Comparison of ENCODE assay signal across 1 cellular context in the genomic region with DNA sequence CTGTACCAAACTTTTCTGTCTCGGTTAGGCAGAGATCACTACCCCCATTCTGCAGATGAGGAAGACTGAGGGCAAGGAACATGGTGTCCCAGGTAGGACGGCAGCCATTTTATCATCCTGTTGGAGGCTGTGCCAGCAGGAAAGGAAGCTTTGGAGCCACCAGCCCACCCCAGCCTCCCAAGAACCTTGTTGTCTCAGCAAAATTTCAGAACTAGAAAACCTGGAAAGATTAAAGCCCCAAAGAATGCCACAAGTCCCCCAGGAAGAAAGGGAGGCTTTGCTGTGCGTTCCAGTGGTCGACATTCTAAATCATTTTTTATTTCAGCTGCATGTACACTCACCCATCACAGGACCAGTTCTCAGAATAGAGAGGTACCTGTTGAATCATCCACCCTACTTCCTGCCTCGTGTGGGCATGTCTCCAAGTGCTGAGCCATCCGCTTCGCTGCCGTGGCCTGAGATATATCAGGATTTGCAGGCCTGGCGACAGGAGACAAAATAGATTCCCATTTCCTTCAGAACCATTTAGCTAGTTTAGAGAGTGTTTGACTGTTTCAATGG.
A peak's percentile ranks its signal among the peaks of the same experiment; 100 is the strongest.
TF ChIP-seq lines count a peak whose summit lies in the region.

No MANE protein-coding gene starts in this region.

TF ChIP-seq in K562, 482 proteins besides CTCF, POLR2A, EP300 and RAD21 (continued from another document):
- TF ChIP-seq, protein P1, sequence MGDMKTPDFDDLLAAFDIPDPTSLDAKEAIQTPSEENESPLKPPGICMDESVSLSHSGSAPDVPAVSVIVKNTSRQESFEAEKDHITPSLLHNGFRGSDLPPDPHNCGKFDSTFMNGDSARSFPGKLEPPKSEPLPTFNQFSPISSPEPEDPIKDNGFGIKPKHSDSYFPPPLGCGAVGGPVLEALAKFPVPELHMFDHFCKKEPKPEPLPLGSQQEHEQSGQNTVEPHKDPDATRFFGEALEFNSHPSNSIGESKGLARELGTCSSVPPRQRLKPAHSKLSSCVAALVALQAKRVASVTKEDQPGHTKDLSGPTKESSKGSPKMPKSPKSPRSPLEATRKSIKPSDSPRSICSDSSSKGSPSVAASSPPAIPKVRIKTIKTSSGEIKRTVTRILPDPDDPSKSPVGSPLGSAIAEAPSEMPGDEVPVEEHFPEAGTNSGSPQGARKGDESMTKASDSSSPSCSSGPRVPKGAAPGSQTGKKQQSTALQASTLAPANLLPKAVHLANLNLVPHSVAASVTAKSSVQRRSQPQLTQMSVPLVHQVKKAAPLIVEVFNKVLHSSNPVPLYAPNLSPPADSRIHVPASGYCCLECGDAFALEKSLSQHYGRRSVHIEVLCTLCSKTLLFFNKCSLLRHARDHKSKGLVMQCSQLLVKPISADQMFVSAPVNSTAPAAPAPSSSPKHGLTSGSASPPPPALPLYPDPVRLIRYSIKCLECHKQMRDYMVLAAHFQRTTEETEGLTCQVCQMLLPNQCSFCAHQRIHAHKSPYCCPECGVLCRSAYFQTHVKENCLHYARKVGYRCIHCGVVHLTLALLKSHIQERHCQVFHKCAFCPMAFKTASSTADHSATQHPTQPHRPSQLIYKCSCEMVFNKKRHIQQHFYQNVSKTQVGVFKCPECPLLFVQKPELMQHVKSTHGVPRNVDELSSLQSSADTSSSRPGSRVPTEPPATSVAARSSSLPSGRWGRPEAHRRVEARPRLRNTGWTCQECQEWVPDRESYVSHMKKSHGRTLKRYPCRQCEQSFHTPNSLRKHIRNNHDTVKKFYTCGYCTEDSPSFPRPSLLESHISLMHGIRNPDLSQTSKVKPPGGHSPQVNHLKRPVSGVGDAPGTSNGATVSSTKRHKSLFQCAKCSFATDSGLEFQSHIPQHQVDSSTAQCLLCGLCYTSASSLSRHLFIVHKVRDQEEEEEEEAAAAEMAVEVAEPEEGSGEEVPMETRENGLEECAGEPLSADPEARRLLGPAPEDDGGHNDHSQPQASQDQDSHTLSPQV (IDR thresholded peaks at IDR 0.05), result peak; percentile 26; the same call in 1 of the 2 replicates
- TF ChIP-seq SMARCE1 (IDR thresholded peaks at IDR 0.05) (peak; percentile 57; the same call in 1 of the 2 replicates), ZC3H4 (CRISPR knock-in tag; IDR thresholded peaks at IDR 0.05; ENCODE audit: borderline replicate concordance) (no peak), CBFA2T3 (IDR thresholded peaks at IDR 0.05) (peak; percentile 52), BCOR (IDR thresholded peaks at IDR 0.05) (peak; percentile 97), L3MBTL2 (IDR thresholded peaks at IDR 0.05) (peak; percentile 35; the same call in 1 of the 2 replicates), ARID1B (IDR thresholded peaks at IDR 0.05) (peak; percentile 63), RBM25 (IDR thresholded peaks at IDR 0.05; ENCODE audit: low read depth, low read length, severe bottlenecking) (peak; percentile 99), E2F3 (CRISPR knock-in tag; IDR thresholded peaks at IDR 0.05) (no peak), MECOM (CRISPR knock-in tag; IDR thresholded peaks at IDR 0.05) (no peak), NFE2 (IDR thresholded peaks at IDR 0.05; ENCODE audit: low read depth) (no peak), MEF2A (IDR thresholded peaks at IDR 0.05; ENCODE audit: control insufficient read depth, low read depth, low read length) (no peak), MAFG (tag; conservative IDR thresholded peaks at IDR 0.05) (no peak), FOSL1 (tag; conservative IDR thresholded peaks at IDR 0.05) (peak; percentile 80), ZNF695 (CRISPR knock-in tag; IDR thresholded peaks at IDR 0.05) (no peak), KDM1A (IDR thresholded peaks at IDR 0.05) (peak; percentile 72 to 86), YY1 (IDR thresholded peaks at IDR 0.05; ENCODE audit: borderline replicate concordance in 1 of 3, control insufficient read depth in 1 of 3, extremely low read depth in 1 of 3, insufficient read depth in 3 of 3, insufficient read length in 1 of 3, insufficient replicate concordance in 2 of 3, low read depth in 1 of 3, low read length in 2 of 3) (peak in 1 of 3 experiments; percentile 70), FOS (IDR thresholded peaks at IDR 0.05; ENCODE audit: extremely low read depth, insufficient read length) (no peak), CAMTA2 (CRISPR knock-in tag; conservative IDR thresholded peaks at IDR 0.05) (no peak), NFIC (IDR thresholded peaks at IDR 0.05) (peak; percentile 84), SMARCC2 (IDR thresholded peaks at IDR 0.05; ENCODE audit: low read depth) (no peak)
- TF ChIP-seq, protein P2, sequence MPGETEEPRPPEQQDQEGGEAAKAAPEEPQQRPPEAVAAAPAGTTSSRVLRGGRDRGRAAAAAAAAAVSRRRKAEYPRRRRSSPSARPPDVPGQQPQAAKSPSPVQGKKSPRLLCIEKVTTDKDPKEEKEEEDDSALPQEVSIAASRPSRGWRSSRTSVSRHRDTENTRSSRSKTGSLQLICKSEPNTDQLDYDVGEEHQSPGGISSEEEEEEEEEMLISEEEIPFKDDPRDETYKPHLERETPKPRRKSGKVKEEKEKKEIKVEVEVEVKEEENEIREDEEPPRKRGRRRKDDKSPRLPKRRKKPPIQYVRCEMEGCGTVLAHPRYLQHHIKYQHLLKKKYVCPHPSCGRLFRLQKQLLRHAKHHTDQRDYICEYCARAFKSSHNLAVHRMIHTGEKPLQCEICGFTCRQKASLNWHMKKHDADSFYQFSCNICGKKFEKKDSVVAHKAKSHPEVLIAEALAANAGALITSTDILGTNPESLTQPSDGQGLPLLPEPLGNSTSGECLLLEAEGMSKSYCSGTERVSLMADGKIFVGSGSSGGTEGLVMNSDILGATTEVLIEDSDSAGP (CRISPR knock-in tag; IDR thresholded peaks at IDR 0.05), result no peak
- TF ChIP-seq, protein P3, sequence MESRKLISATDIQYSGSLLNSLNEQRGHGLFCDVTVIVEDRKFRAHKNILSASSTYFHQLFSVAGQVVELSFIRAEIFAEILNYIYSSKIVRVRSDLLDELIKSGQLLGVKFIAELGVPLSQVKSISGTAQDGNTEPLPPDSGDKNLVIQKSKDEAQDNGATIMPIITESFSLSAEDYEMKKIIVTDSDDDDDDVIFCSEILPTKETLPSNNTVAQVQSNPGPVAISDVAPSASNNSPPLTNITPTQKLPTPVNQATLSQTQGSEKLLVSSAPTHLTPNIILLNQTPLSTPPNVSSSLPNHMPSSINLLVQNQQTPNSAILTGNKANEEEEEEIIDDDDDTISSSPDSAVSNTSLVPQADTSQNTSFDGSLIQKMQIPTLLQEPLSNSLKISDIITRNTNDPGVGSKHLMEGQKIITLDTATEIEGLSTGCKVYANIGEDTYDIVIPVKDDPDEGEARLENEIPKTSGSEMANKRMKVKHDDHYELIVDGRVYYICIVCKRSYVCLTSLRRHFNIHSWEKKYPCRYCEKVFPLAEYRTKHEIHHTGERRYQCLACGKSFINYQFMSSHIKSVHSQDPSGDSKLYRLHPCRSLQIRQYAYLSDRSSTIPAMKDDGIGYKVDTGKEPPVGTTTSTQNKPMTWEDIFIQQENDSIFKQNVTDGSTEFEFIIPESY (CRISPR knock-in tag; IDR thresholded peaks at IDR 0.05), result no peak
- TF ChIP-seq, protein P4, sequence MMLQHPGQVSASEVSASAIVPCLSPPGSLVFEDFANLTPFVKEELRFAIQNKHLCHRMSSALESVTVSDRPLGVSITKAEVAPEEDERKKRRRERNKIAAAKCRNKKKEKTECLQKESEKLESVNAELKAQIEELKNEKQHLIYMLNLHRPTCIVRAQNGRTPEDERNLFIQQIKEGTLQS (IDR thresholded peaks at IDR 0.05), result peak; percentile 65; the same call in 1 of the 2 replicates
- TF ChIP-seq, protein P4 (CRISPR knock-in tag; conservative IDR thresholded peaks at IDR 0.05), result no peak
- TF ChIP-seq, protein P5, sequence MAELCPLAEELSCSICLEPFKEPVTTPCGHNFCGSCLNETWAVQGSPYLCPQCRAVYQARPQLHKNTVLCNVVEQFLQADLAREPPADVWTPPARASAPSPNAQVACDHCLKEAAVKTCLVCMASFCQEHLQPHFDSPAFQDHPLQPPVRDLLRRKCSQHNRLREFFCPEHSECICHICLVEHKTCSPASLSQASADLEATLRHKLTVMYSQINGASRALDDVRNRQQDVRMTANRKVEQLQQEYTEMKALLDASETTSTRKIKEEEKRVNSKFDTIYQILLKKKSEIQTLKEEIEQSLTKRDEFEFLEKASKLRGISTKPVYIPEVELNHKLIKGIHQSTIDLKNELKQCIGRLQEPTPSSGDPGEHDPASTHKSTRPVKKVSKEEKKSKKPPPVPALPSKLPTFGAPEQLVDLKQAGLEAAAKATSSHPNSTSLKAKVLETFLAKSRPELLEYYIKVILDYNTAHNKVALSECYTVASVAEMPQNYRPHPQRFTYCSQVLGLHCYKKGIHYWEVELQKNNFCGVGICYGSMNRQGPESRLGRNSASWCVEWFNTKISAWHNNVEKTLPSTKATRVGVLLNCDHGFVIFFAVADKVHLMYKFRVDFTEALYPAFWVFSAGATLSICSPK (IDR thresholded peaks at IDR 0.05; ENCODE audit: borderline replicate concordance), result no peak
- TF ChIP-seq, protein P6, sequence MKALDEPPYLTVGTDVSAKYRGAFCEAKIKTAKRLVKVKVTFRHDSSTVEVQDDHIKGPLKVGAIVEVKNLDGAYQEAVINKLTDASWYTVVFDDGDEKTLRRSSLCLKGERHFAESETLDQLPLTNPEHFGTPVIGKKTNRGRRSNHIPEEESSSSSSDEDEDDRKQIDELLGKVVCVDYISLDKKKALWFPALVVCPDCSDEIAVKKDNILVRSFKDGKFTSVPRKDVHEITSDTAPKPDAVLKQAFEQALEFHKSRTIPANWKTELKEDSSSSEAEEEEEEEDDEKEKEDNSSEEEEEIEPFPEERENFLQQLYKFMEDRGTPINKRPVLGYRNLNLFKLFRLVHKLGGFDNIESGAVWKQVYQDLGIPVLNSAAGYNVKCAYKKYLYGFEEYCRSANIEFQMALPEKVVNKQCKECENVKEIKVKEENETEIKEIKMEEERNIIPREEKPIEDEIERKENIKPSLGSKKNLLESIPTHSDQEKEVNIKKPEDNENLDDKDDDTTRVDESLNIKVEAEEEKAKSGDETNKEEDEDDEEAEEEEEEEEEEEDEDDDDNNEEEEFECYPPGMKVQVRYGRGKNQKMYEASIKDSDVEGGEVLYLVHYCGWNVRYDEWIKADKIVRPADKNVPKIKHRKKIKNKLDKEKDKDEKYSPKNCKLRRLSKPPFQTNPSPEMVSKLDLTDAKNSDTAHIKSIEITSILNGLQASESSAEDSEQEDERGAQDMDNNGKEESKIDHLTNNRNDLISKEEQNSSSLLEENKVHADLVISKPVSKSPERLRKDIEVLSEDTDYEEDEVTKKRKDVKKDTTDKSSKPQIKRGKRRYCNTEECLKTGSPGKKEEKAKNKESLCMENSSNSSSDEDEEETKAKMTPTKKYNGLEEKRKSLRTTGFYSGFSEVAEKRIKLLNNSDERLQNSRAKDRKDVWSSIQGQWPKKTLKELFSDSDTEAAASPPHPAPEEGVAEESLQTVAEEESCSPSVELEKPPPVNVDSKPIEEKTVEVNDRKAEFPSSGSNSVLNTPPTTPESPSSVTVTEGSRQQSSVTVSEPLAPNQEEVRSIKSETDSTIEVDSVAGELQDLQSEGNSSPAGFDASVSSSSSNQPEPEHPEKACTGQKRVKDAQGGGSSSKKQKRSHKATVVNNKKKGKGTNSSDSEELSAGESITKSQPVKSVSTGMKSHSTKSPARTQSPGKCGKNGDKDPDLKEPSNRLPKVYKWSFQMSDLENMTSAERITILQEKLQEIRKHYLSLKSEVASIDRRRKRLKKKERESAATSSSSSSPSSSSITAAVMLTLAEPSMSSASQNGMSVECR (CRISPR knock-in tag; IDR thresholded peaks at IDR 0.05), result no peak
TF ChIP-seq in K562: peak in this region for 28.
